Comparison of ENCODE assay signal across 1 cellular context in genomic region chr5:136011427-136012001, GRCh38.
TF ChIP-seq lines count a peak whose summit lies in the region.

No MANE protein-coding gene starts in this region.

TF ChIP-seq in GM23338, 12 proteins besides CTCF, POLR2A, EP300 and RAD21 (continued from another document):
- TF ChIP-seq ETS1 (IDR thresholded peaks at IDR 0.05) (no peak), EZH2 (IDR thresholded peaks at IDR 0.05; ENCODE audit: low read depth, unreplicated experiment) (no peak), CREB1 (CRISPR knock-in tag; IDR thresholded peaks at IDR 0.05; ENCODE audit: low read depth) (no peak), REST (IDR thresholded peaks at IDR 0.05; ENCODE audit: unreplicated experiment) (no peak)
